In the genomic region with DNA sequence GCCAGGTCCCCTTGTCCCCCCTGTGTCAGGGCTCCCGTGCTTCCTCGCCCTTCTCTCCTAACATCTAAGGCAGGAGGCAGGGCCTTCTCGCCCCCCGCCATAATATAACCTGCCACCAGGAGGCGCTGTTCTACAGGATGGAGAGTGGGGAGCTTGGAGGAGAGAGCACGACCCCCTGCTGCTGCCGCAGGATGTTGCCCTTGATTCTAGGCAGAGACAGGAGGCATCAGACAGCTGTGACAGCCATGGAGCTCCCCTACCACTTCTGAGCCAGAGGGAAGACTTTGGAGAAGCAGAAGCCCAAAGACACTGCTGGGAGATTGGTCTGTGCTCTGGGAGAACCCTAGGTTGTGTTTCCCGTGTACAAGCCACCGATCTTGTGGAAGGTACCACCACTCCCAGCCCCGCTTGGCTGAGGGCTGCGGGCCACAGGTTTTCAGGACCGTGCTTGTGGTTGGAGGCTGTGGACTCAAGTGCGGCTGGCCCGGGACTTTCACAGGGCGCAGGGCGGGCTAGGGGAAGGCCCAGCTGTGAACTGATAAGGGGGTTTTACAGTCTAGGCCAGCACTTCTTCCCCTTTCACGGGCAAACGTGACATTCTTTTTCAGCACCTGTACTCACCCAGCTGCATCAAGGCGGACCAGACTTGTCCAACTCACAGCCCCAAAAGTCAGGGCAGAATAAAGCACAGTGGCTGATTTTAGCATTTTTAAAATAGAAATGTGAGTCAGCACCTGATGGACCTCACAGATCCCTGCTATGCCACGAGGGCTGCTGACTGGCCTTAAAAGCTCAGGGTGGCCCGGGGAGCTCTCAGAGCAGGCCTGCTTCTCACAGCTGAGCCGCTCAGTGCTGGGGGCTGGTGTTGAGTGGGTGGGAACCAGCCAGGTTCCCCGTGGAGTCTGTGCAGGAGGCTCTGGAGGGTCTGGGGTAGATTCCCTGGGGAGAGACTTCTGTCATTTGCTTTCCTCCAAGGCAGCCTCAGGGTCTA, we compare ENCODE assay signal across 8 cellular contexts.
DNase-seq lines count a peak whose midpoint lies in the region; ATAC-seq and TF ChIP-seq lines count a peak whose summit lies in the region.

No MANE protein-coding gene starts in this region.

- H3K79me2 ChIP-seq in MM.1S (ENCODE audit: low read length) = no peaks in the 10 kb centered on the region

- no peaks in the 10 kb centered on the region for H3K9me2 ChIP-seq in MM.1S (replicated peaks; ENCODE audit: insufficient read depth, low read length)

- H3K27ac Mint-ChIP-seq in activated naive CD8-positive, alpha-beta T cell treated with anti-CD3 and anti-CD28 coated beads, Interleukin-2, amount 50 U/mL, for 24 hours = peak overlapping the region; percentile 84

- no peaks in the 10 kb centered on the region for H3K9me3 ChIP-seq in MM.1S (replicated peaks; ENCODE audit: insufficient read depth, low read length)

- TF ChIP-seq CTCF in GM13977 (IDR thresholded peaks at IDR 0.05; ENCODE audit: extremely low read depth, insufficient read depth, missing control alignments) (peak; percentile 97), HFF-Myc (IDR thresholded peaks at IDR 0.05; ENCODE audit: low read depth, low read length, missing control alignments) (peak; percentile 85), MM.1S (IDR thresholded peaks at IDR 0.05; ENCODE audit: low read length) (peak; percentile 96)

- H3K4me1 ChIP-seq in MM.1S (ENCODE audit: low read length) = peaks cover 45% of the 10 kb centered on the region

- H3K36me3 Mint-ChIP-seq in activated naive CD8-positive, alpha-beta T cell treated with anti-CD3 and anti-CD28 coated beads, Interleukin-2, amount 50 U/mL, for 24 hours (ENCODE audit: low read depth) = peaks cover 2% of the 10 kb centered on the region

- peaks cover 47% of the 10 kb centered on the region for H3F3A ChIP-seq in MM.1S (ENCODE audit: insufficient read depth, low read length)

- in situ Hi-C loops in GM13977 (cut with MboI; ENCODE audit: low pct_unique_long_range_greater_than_20kb, low sequenced_read_pairs, unreplicated experiment) = no loop called here

- no peaks in the 10 kb centered on the region for H4K20me1 ChIP-seq in MM.1S (ENCODE audit: insufficient read depth, low read length)

- peak overlapping the region; percentile 96 for H2AFZ ChIP-seq in MM.1S (ENCODE audit: low read length)

- H3K9ac ChIP-seq in MM.1S (ENCODE audit: low read length) = peak overlapping the region; percentile 69

- peak overlapping the region; percentile 96 for H3K27ac ChIP-seq in MM.1S (ENCODE audit: low read length)

- H3K4me3 Mint-ChIP-seq in activated naive CD8-positive, alpha-beta T cell treated with anti-CD3 and anti-CD28 coated beads, Interleukin-2, amount 50 U/mL, for 24 hours = peak overlapping the region; percentile 51

- H3K4me3 ChIP-seq in HFF-Myc (replicated peaks; ENCODE audit: low read depth, low read length) (no peak overlapping the region), MM.1S (ENCODE audit: low read length) (peak overlapping the region; percentile 51)

- H3K4me1 Mint-ChIP-seq in activated naive CD8-positive, alpha-beta T cell treated with anti-CD3 and anti-CD28 coated beads, Interleukin-2, amount 50 U/mL, for 24 hours = peaks cover 65% of the 10 kb centered on the region

- H3K27me3 ChIP-seq in MM.1S (replicated peaks; ENCODE audit: insufficient read depth, low read length) = no peaks in the 10 kb centered on the region

- DNase-seq in GM13977 (ENCODE audit: low spot score) = peak; percentile 84
- no peak for DNase-seq in HFF-Myc (ENCODE audit: extremely low read depth, low read depth)
- peak; percentile 96 for DNase-seq in MM.1S
- peak; percentile 72 to 90 (median 84) for DNase-seq in T-helper 1 cell
- peak; percentile 97 for DNase-seq in activated naive CD8-positive, alpha-beta T cell treated with anti-CD3 and anti-CD28 coated beads, Interleukin-2, amount 50 U/mL, for 24 hours
- DNase-seq in iPS DF 19.7 (ENCODE audit: low read depth, low spot score) = peak; percentile 80
- peak; percentile 85 to 98 (median 86) for DNase-seq in stimulated activated CD4-positive, alpha-beta T cell treated with anti-CD3 and anti-CD28 coated beads, Interleukin-12 subunit alpha, Interleukin-12 subunit beta, amount 100 ng/mL, for 48 hours (ENCODE audit: low read depth in 2 of 3, low spot score in 1 of 3)
- DNase-seq in GF-D8 (lab: John Stamatoyannopoulos, UW) = no peak

- no peaks in the 10 kb centered on the region for H3K36me3 ChIP-seq in MM.1S (replicated peaks; ENCODE audit: insufficient read depth, low read length)

- peak; percentile 80 for ATAC-seq in activated naive CD8-positive, alpha-beta T cell treated with anti-CD3 and anti-CD28 coated beads, Interleukin-2, amount 50 U/mL, for 24 hours

- H3K4me2 ChIP-seq in MM.1S (ENCODE audit: low read depth, low read length) = peak overlapping the region; percentile 94

- H3K27me3 Mint-ChIP-seq in activated naive CD8-positive, alpha-beta T cell treated with anti-CD3 and anti-CD28 coated beads, Interleukin-2, amount 50 U/mL, for 24 hours = no peaks in the 10 kb centered on the region

- H3K9me3 Mint-ChIP-seq in activated naive CD8-positive, alpha-beta T cell treated with anti-CD3 and anti-CD28 coated beads, Interleukin-2, amount 50 U/mL, for 24 hours = no peaks in the 10 kb centered on the region

Comparison
In these comparisons a context has a peak if more than half of its experiments do, and no peak if none do; other contexts are left out.
1. DNase-seq: peak in GM13977 (single experiment), MM.1S (single experiment), T-helper 1 cell (5 of 5), activated naive CD8-positive, alpha-beta T cell treated with anti-CD3 and anti-CD28 coated beads, Interleukin-2, amount 50 U/mL, for 24 hours (single experiment), iPS DF 19.7 (single experiment) and stimulated activated CD4-positive, alpha-beta T cell treated with anti-CD3 and anti-CD28 coated beads, Interleukin-12 subunit alpha, Interleukin-12 subunit beta, amount 100 ng/mL, for 48 hours (3 of 3); none in HFF-Myc (single experiment) and GF-D8 (single experiment).
2. Peak in every context shown above with its lines, with median percentiles within 50 percentile points of each other: CTCF ChIP-seq.